1 cellular context compared by ENCODE assay signal in genomic region chr1:30731109-30731805, GRCh38.
TF ChIP-seq lines count a peak whose summit lies in the region.

No MANE protein-coding gene starts in this region.

TF ChIP-seq in K562, 482 proteins besides CTCF, POLR2A, EP300 and RAD21 (continued from another document):
- no peak for TF ChIP-seq E2F1 (CRISPR knock-in tag; IDR thresholded peaks at IDR 0.05)
- TF ChIP-seq ELF4 (CRISPR knock-in tag; IDR thresholded peaks at IDR 0.05) = peak; percentile 12; the same call in 1 of the 2 replicates
- TF ChIP-seq SIN3A (IDR thresholded peaks at IDR 0.05; ENCODE audit: borderline replicate concordance in 2 of 2, control insufficient read depth in 1 of 2, low read depth in 2 of 2, low read length in 2 of 2) = no peak
- 0 out of 2 replicates have a peak, but pooled peaks have one; percentile 30 for TF ChIP-seq ZNF263 (CRISPR knock-in tag; IDR thresholded peaks at IDR 0.05; ENCODE audit: borderline replicate concordance)
- no peak for TF ChIP-seq DEAF1 (CRISPR knock-in tag; IDR thresholded peaks at IDR 0.05)
- no peak for TF ChIP-seq NFIC (IDR thresholded peaks at IDR 0.05)
- no peak for TF ChIP-seq HDAC3 (IDR thresholded peaks at IDR 0.05; ENCODE audit: borderline replicate concordance, partially characterized antibody)
- TF ChIP-seq ZC3H4 (CRISPR knock-in tag; IDR thresholded peaks at IDR 0.05; ENCODE audit: borderline replicate concordance) = no peak
- TF ChIP-seq ZBTB11 (CRISPR knock-in tag; IDR thresholded peaks at IDR 0.05) = 0 out of 6 replicates have a peak, but pooled peaks of 1 of the 3 experiments have one; percentile 17
- TF ChIP-seq HDAC1 (IDR thresholded peaks at IDR 0.05) = no peak
- no peak for TF ChIP-seq RHOXF2B (CRISPR knock-in tag; conservative IDR thresholded peaks at IDR 0.05)
- TF ChIP-seq ZNF655 (CRISPR knock-in tag; IDR thresholded peaks at IDR 0.05) = no peak
- no peak for TF ChIP-seq NR1H2 (CRISPR knock-in tag; IDR thresholded peaks at IDR 0.05)
- 0 out of 2 replicates have a peak, but pooled peaks have one; percentile 35 for TF ChIP-seq ZFP91 (CRISPR knock-in tag; IDR thresholded peaks at IDR 0.05)
- no peak for TF ChIP-seq KLF10 (CRISPR knock-in tag; IDR thresholded peaks at IDR 0.05)
- peak in 1 of 2 experiments; percentile 22; a peak in 1 of 4 replicates for TF ChIP-seq KDM4B (IDR thresholded peaks at IDR 0.05; ENCODE audit: borderline replicate concordance in 2 of 2, low read depth in 1 of 2)
- 0 out of 2 replicates have a peak, but pooled peaks have one; percentile 9 for TF ChIP-seq ZNF766 (CRISPR knock-in tag; conservative IDR thresholded peaks at IDR 0.05)
- TF ChIP-seq ASH1L (IDR thresholded peaks at IDR 0.05; ENCODE audit: borderline replicate concordance, low read depth, partially characterized antibody) = no peak
- no peak for TF ChIP-seq COPS2 (conservative IDR thresholded peaks at IDR 0.05)
TF ChIP-seq in K562: peak in this region for 19.
